Comparison of ENCODE assay signal across 14 cellular contexts in genomic region chr18:58967643-58968291, GRCh38.
DNase-seq lines count a peak whose midpoint lies in the region; ATAC-seq and TF ChIP-seq lines count a peak whose summit lies in the region.
"Had no signal": no experiment of that assay in that cellular context is flagged by ENCODE, and none has a peak within 500 bp of the region (broad histone marks: within the 10 kb centered on the region; RNA-seq: fewer than 3 reads in every experiment).

No MANE protein-coding gene starts in this region.

- H3K27me3 ChIP-seq in dorsolateral prefrontal cortex (no peaks in the 10 kb centered on the region), lower lobe of right lung (ENCODE audit: low read depth) (no peaks in the 10 kb centered on the region), transverse colon (no peaks in the 10 kb centered on the region), PC-3 (ENCODE audit: low read length) (no peaks in the 10 kb centered on the region)

- peak; percentile 50 for DNase-seq in NCI-H2171 treated with DMSO at 0.1 percent for 48 hours (lab: John Stamatoyannopoulos, UW)
- DNase-seq in NCI-H2171 (lab: John Stamatoyannopoulos, UW), result no peak
- no peak for DNase-seq in dorsolateral prefrontal cortex
- no peak for DNase-seq in lower lobe of right lung
- peak; percentile 36 for DNase-seq in transverse colon
- DNase-seq in RPMI8226, result no peak
- DNase-seq in PC-3, result no peak
- no peak for DNase-seq in stimulated activated CD4-positive, alpha-beta T cell treated with anti-CD3 and anti-CD28 coated beads, Interleukin-2, amount 100 ng/mL, for 48 hours
- DNase-seq: activated CD8-positive, alpha-beta T cell treated with anti-CD3 and anti-CD28 coated beads for 36 hours; KG1; NCI-H1930; T-helper 2 cell had no signal

- H3K36me3 ChIP-seq in lower lobe of right lung (no peaks in the 10 kb centered on the region), transverse colon (no peaks in the 10 kb centered on the region), PC-3 (ENCODE audit: low read depth, low read length) (peaks cover 27% of the 10 kb centered on the region)

- H3K4me3 ChIP-seq in dorsolateral prefrontal cortex (no peak overlapping the region), lower lobe of right lung (no peak overlapping the region), transverse colon (no peak overlapping the region), PC-3 (ENCODE audit: low read length) (no peak overlapping the region)
- H3K4me3 ChIP-seq: lung had no signal

- no peak for TF ChIP-seq POLR2A in transverse colon (IDR thresholded peaks at IDR 0.05)

- in situ Hi-C loops in transverse colon (cut with MboI; ENCODE audit: low pct_ligation_motif_present in 1 of 4, low pct_unique_long_range_greater_than_20kb in 1 of 4, low sequenced_read_pairs in 3 of 4), result no loop called here

- H3K4me1 ChIP-seq in lower lobe of right lung (peaks cover 16% of the 10 kb centered on the region), transverse colon (peaks cover 8 to 37% (median 20%) of the 10 kb centered on the region in 4 donors), PC-3 (ENCODE audit: insufficient read depth, low read length) (no peaks in the 10 kb centered on the region)

- CTCF ChIA-PET in PC-3 (lab: Charles Lee), result no interaction called here

- BruUV-seq in PC-3 (replicated peaks; lab: Mats Ljungman, UMichigan), result no TSS peak

- H3K27ac ChIP-seq in dorsolateral prefrontal cortex (peak overlapping the region in 58 of 59 donors; percentile 7 to 92 (median 81)), lower lobe of right lung (peak overlapping the region; percentile 14), transverse colon (peak overlapping the region; percentile 51 to 62 (median 51)), PC-3 (ENCODE audit: low read length) (no peak overlapping the region)
- H3K27ac ChIP-seq: 22Rv1 had no signal

- H3K4me2 ChIP-seq in PC-3 (ENCODE audit: low read length), result no peak overlapping the region

- intact Hi-C loops in dorsolateral prefrontal cortex (cut with DNase I), result no loop called here
- intact Hi-C loops in lower lobe of right lung (cut with DNase I), result no loop called here
- intact Hi-C loops in transverse colon (cut with DNase I; ENCODE audit: low total_unique reads), result loop anchor here (10.0 kb wide), 1 partner anchor 183 kb away; no protein-coding TSS in a partner anchor
- intact Hi-C loops in PC-3 (cut with micrococcal nuclease), result no loop called here

- no peak for ATAC-seq in lower lobe of right lung
- no peak for ATAC-seq in PC-3
- ATAC-seq: activated CD8-positive, alpha-beta T cell treated with anti-CD3 and anti-CD28 coated beads for 36 hours had no signal

- H3K9ac ChIP-seq in PC-3 (ENCODE audit: low read length), result no peak overlapping the region

- TF ChIP-seq EP300 in transverse colon (IDR thresholded peaks at IDR 0.05; ENCODE audit: low read depth), result no peak

- POLR2A ChIA-PET in PC-3 (lab: Charles Lee; ENCODE audit: unreplicated experiment), result no interaction called here

- H3K9me2 ChIP-seq in PC-3 (replicated peaks; ENCODE audit: low read length), result no peaks in the 10 kb centered on the region

- WGBS in transverse colon (ENCODE audit: low coverage in 1 of 2), 2 donors, result 68% methylated on average over 8 to 13 of the region's 13 CpGs

- H3F3A ChIP-seq in PC-3 (ENCODE audit: low read length, unreplicated experiment), result no peaks in the 10 kb centered on the region

- peaks cover 14% of the 10 kb centered on the region; the same call in 1 of the 2 replicates for H3K79me2 ChIP-seq in PC-3 (ENCODE audit: low read length)

- H4K20me1 ChIP-seq in PC-3 (ENCODE audit: low read length), result no peaks in the 10 kb centered on the region

- TF ChIP-seq CTCF in dorsolateral prefrontal cortex (IDR thresholded peaks at IDR 0.05 in 54 of 56, conservative IDR thresholded peaks at IDR 0.05 in 2 of 56; ENCODE audit: low read depth in 1 of 56, partially characterized antibody in 56 of 56) (no peak), lower lobe of right lung (IDR thresholded peaks at IDR 0.05) (no peak), transverse colon (IDR thresholded peaks at IDR 0.05) (no peak), PC-3 (conservative IDR thresholded peaks at IDR 0.05; ENCODE audit: low read depth, low read length) (no peak)

- no peaks in the 10 kb centered on the region for H3K9me3 ChIP-seq in lower lobe of right lung
- H3K9me3 ChIP-seq in transverse colon, result no peaks in the 10 kb centered on the region
- H3K9me3 ChIP-seq in PC-3 (ENCODE audit: low read length), result no peaks in the 10 kb centered on the region

- no peak overlapping the region for H2AFZ ChIP-seq in PC-3 (ENCODE audit: low read length)

Comparison
In these comparisons a context has a peak if more than half of its experiments do, and no peak if none do; other contexts are left out.
1. DNase-seq: peak in NCI-H2171 treated with DMSO at 0.1 percent for 48 hours (single experiment) and transverse colon (single experiment); none in NCI-H2171 (single experiment), dorsolateral prefrontal cortex (0 of 10), lower lobe of right lung (single experiment), RPMI8226 (single experiment), PC-3 (single experiment) and stimulated activated CD4-positive, alpha-beta T cell treated with anti-CD3 and anti-CD28 coated beads, Interleukin-2, amount 100 ng/mL, for 48 hours (0 of 2).